In the genomic region with DNA sequence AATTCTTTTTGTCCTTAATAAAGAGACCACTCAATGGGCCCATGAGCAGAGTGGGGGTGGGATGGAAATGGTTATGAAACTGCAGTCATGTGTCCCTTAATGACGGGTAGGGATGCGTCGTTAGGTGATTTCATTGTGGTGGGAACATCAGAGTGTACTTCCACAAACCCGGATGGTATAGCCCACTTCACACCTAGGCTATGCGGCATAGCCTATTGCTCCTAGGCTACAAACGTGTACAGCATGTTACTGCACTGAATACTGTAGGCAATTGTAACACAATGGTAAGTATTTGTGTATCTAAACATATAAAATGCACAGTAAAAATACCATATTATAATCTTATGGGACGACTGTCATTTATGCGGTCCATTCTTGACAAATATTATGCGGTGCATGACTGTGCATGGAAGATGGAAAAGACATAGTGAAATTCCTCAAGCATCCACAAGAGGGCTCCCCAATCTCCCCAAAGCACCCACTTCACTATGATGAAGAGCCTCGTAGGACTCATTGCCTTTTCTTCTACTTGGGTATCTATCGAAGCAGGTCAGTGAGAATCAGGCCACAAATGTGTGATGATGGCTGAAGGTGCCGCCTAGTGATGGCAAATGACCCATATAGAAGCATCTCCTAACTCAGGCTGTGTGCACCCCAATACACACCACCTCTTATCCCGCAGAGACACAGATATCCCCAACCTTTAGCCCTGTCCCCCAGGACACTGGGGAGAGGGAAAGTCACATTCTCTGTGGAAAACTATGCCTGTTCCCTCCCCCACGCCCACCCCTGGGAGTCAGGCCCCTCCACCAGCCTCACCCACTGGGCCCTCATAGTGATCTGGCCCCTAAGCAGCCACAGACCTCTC, we compare ENCODE assay signal across 8 cellular contexts. TPM values are rescaled to one million over a fixed set of nuclear protein-coding genes. Genes with fewer than 3 reads are reported as not detected.
DNase-seq lines count a peak whose midpoint lies in the region; FAIRE-seq and TF ChIP-seq lines count a peak whose summit lies in the region.

No MANE protein-coding gene starts in this region.

- no peaks in the 10 kb centered on the region for H3K27me3 ChIP-seq in Karpas-422 (ENCODE audit: low read length)
- peaks cover 5 to 52% of the 10 kb centered on the region in 2 donors for H3K27me3 ChIP-seq in breast epithelium
- H3K27me3 ChIP-seq in liver (ENCODE audit: control insufficient read depth in 4 of 4, insufficient read depth in 4 of 4, low read length in 3 of 4), result peaks cover 0 to 8% (median 7%) of the 10 kb centered on the region in 4 donors
- peaks cover 2% of the 10 kb centered on the region for H3K27me3 ChIP-seq in prostate gland (replicated peaks; ENCODE audit: insufficient read depth)

- H3K4me1 ChIP-seq in Karpas-422 (ENCODE audit: low read length) (no peaks in the 10 kb centered on the region), breast epithelium (no peaks in the 10 kb centered on the region), liver (ENCODE audit: control insufficient read depth in 4 of 4, insufficient read depth in 4 of 4, low read length in 3 of 4) (no peaks in the 10 kb centered on the region), prostate gland (replicated peaks) (no peaks in the 10 kb centered on the region)

- H4K20me1 ChIP-seq in Karpas-422 (ENCODE audit: insufficient read depth, low read depth, low read length), result no peaks in the 10 kb centered on the region

- no peaks in the 10 kb centered on the region for H3K9me2 ChIP-seq in Karpas-422 (replicated peaks; ENCODE audit: insufficient read depth, low read length)

- WGBS in liver, result 41% methylated on average over 14 of the region's 14 CpGs
- WGBS in prostate gland, result 53% methylated on average over 14 of the region's 14 CpGs

- H3K27ac ChIP-seq in Karpas-422 (ENCODE audit: low read length), result no peak overlapping the region
- H3K27ac ChIP-seq in breast epithelium, result no peak overlapping the region
- no peak overlapping the region for H3K27ac ChIP-seq in liver (ENCODE audit: low read depth in 1 of 2, low read length in 2 of 2)
- H3K27ac ChIP-seq in prostate gland, result no peak overlapping the region

- no peak for FAIRE-seq in urothelium cell line (lab: Jason Lieb, UNC)

- DNase-seq in NCI-H1436 (lab: John Stamatoyannopoulos, UW) (peak; percentile 67), NCI-H1436 treated with DMSO at 0.1 percent for 48 hours (lab: John Stamatoyannopoulos, UW) (no peak), Karpas-422 (peak; percentile 83), SHP77 treated with DMSO at 0.1 percent for 48 hours (lab: John Stamatoyannopoulos, UW) (peak; percentile 8), breast epithelium (ENCODE audit: low spot score in 2 of 2) (no peak), urothelium cell line (ENCODE audit: low spot score) (peak; percentile 56), prostate gland (ENCODE audit: low spot score) (no peak)

- no peak overlapping the region for H2AFZ ChIP-seq in Karpas-422 (ENCODE audit: low read length)

- H3K9me3 ChIP-seq in Karpas-422 (ENCODE audit: low read length), result no peaks in the 10 kb centered on the region
- H3K9me3 ChIP-seq in breast epithelium, result no peaks in the 10 kb centered on the region
- H3K9me3 ChIP-seq in liver (ENCODE audit: control insufficient read depth in 4 of 4, low read length in 3 of 4), result no peaks in the 10 kb centered on the region
- no peaks in the 10 kb centered on the region for H3K9me3 ChIP-seq in prostate gland

- no peaks in the 10 kb centered on the region for H3K79me2 ChIP-seq in Karpas-422 (ENCODE audit: low read length)

- H3K4me3 ChIP-seq in Karpas-422 (ENCODE audit: low read length), result no peak overlapping the region
- no peak overlapping the region for H3K4me3 ChIP-seq in breast epithelium
- H3K4me3 ChIP-seq in liver (ENCODE audit: low read depth in 1 of 3, low read length in 3 of 3), result no peak overlapping the region
- no peak overlapping the region for H3K4me3 ChIP-seq in prostate gland

- no peak for TF ChIP-seq POLR2A in breast epithelium (IDR thresholded peaks at IDR 0.05)
- TF ChIP-seq POLR2A in prostate gland (IDR thresholded peaks at IDR 0.05), result no peak

- TF ChIP-seq RAD21 in liver (IDR thresholded peaks at IDR 0.05), result peak; percentile 69 to 78

- H3K9ac ChIP-seq in Karpas-422 (ENCODE audit: low read length) (no peak overlapping the region), liver (ENCODE audit: low read depth in 1 of 2, low read length in 2 of 2) (no peak overlapping the region)

- no peaks in the 10 kb centered on the region for H3K36me3 ChIP-seq in Karpas-422 (ENCODE audit: insufficient read depth, low read length)
- no peaks in the 10 kb centered on the region for H3K36me3 ChIP-seq in breast epithelium
- no peaks in the 10 kb centered on the region for H3K36me3 ChIP-seq in liver (ENCODE audit: control insufficient read depth in 4 of 4, insufficient read depth in 3 of 4, low read depth in 1 of 4, low read length in 3 of 4)
- H3K36me3 ChIP-seq in prostate gland, result no peaks in the 10 kb centered on the region

- intact Hi-C loops in breast epithelium (cut with DNase I; ENCODE audit: low total_unique reads) (no loop called here), prostate gland (cut with DNase I) (no loop called here)

- no peak overlapping the region for H3K4me2 ChIP-seq in Karpas-422 (ENCODE audit: low read depth, low read length, poor library complexity, severe bottlenecking)

- peak; percentile 32 to 56 (median 51) for TF ChIP-seq CTCF in breast epithelium (IDR thresholded peaks at IDR 0.05)
- TF ChIP-seq CTCF in liver (IDR thresholded peaks at IDR 0.05; ENCODE audit: low read depth, low read length, missing input control), result peak; percentile 68
- peak in 2 of 4 experiments; percentile 49 to 53 for TF ChIP-seq CTCF in prostate gland (IDR thresholded peaks at IDR 0.05)

TF ChIP-seq in liver, 16 proteins besides CTCF, POLR2A, EP300 and RAD21:
- TF ChIP-seq HNF4G (IDR thresholded peaks at IDR 0.05), result no peak
- no peak for TF ChIP-seq EGR1 (IDR thresholded peaks at IDR 0.05; ENCODE audit: low read depth in 2 of 2)
- no peak for TF ChIP-seq NR2F2 (IDR thresholded peaks at IDR 0.05)
- no peak for TF ChIP-seq YY1 (IDR thresholded peaks at IDR 0.05)

RNA-seq across cellular contexts. Expression of a gene that starts 43.5 kb away (rescaled TPM):
- total RNA-seq in Karpas-422 (2014; rRNA removed; shearing (Covaris generic); ENCODE audit: low replicate concordance), result not detected in 2 replicates
- total RNA-seq in breast epithelium, result 1 to 10 TPM in 2 of 3 donors, under 1 TPM in 1; 0.33 to 1.8 (median 1.0) TPM
- total RNA-seq in liver, result under 1 TPM; 0.19 to 0.59 TPM
- under 1 TPM in 1 of 2 donors, not detected in 1; 0.25 TPM for polyA plus RNA-seq in liver
- total RNA-seq in prostate gland, result under 1 TPM; 0.27 to 0.45 TPM

RNA-seq across cellular contexts. Expression of a gene that starts 45.0 kb away (rescaled TPM):
- 11.1 and 21.9 TPM in 2 replicates for total RNA-seq in Karpas-422 (2014; rRNA removed; shearing (Covaris generic); ENCODE audit: low replicate concordance)
- total RNA-seq in breast epithelium, result 10 to 100 TPM in 1 of 3 donors, 1 to 10 TPM in 2; 3.0 to 10.2 (median 8.9) TPM
- 1 to 10 TPM; 1.9 to 2.4 TPM for total RNA-seq in liver
- under 1 TPM; 0.51 to 0.81 TPM for polyA plus RNA-seq in liver
- 10 to 100 TPM; 15.0 to 19.2 TPM for total RNA-seq in prostate gland

RNA-seq across cellular contexts. Expression of a gene that starts 54.8 kb away (rescaled TPM):
- total RNA-seq in Karpas-422 (2014; rRNA removed; shearing (Covaris generic); ENCODE audit: low replicate concordance), result 38.2 and 50.3 TPM in 2 replicates
- total RNA-seq in breast epithelium, result 10 to 100 TPM; 35.0 to 43.5 (median 36.7) TPM
- 10 to 100 TPM; 10.2 to 10.6 TPM for total RNA-seq in liver
- polyA plus RNA-seq in liver, result 10 to 100 TPM; 15.1 to 24.9 TPM
- total RNA-seq in prostate gland, result 10 to 100 TPM; 46.6 to 47.0 TPM

RNA-seq across cellular contexts. Expression of a gene that starts 54.9 kb away (rescaled TPM):
- 2.8 TPM in 1 of 2 replicates, not detected in the other for total RNA-seq in Karpas-422 (2014; rRNA removed; shearing (Covaris generic); ENCODE audit: low replicate concordance)
- total RNA-seq in breast epithelium (under 1 TPM; 0.16 to 0.59 (median 0.33) TPM), liver (under 1 TPM; under 0.01 to 0.28 TPM), prostate gland (1 to 10 TPM; 1.1 to 4.9 TPM)
- under 1 TPM; 0.36 to 0.43 TPM for polyA plus RNA-seq in liver

Comparison
In these comparisons a context has a peak if more than half of its experiments do, and no peak if none do; other contexts are left out.
1. DNase-seq: peak in NCI-H1436 (single experiment), Karpas-422 (single experiment), SHP77 treated with DMSO at 0.1 percent for 48 hours (single experiment) and urothelium cell line (single experiment); none in NCI-H1436 treated with DMSO at 0.1 percent for 48 hours (single experiment), breast epithelium (0 of 2) and prostate gland (single experiment).